In the genomic region with DNA sequence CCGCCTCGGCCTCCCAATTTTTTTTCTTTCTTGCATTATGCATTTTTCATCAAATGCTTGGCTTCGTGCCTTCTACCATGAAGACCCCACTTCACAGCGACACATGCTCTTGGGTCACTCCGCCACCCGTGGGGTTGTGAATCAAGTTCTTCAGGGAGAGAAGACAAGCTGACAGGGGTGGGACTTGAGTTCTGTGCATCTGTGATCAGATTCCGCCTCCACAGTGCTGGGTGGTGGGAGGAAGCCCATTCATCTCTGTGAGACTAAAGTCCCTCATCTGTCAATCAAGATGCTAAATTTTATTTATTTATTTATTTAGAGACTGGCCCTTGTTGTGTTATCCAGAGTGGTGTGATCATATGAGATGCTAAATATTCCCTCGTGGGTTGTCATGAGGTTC, we compare ENCODE assay signal across 7 cellular contexts.
"Had no signal": no experiment of that assay in that cellular context is flagged by ENCODE, and none has a peak within 500 bp of the region (broad histone marks: within the 10 kb centered on the region; RNA-seq: fewer than 3 reads in every experiment).

No MANE protein-coding gene starts in this region.

- H3K36me3 Mint-ChIP-seq: IgD-negative memory B cell had no signal

- FAIRE-seq: HepG2, HTR-8/SVneo, K562 had no signal

- H3K27me3 Mint-ChIP-seq: IgD-negative memory B cell had no signal

- ATAC-seq: HepG2, K562 had no signal

- DNase-seq: IMR-90, KBM-7, KG1 had no signal
